ENCODE assay signal across 8 cellular contexts in the genomic region with DNA sequence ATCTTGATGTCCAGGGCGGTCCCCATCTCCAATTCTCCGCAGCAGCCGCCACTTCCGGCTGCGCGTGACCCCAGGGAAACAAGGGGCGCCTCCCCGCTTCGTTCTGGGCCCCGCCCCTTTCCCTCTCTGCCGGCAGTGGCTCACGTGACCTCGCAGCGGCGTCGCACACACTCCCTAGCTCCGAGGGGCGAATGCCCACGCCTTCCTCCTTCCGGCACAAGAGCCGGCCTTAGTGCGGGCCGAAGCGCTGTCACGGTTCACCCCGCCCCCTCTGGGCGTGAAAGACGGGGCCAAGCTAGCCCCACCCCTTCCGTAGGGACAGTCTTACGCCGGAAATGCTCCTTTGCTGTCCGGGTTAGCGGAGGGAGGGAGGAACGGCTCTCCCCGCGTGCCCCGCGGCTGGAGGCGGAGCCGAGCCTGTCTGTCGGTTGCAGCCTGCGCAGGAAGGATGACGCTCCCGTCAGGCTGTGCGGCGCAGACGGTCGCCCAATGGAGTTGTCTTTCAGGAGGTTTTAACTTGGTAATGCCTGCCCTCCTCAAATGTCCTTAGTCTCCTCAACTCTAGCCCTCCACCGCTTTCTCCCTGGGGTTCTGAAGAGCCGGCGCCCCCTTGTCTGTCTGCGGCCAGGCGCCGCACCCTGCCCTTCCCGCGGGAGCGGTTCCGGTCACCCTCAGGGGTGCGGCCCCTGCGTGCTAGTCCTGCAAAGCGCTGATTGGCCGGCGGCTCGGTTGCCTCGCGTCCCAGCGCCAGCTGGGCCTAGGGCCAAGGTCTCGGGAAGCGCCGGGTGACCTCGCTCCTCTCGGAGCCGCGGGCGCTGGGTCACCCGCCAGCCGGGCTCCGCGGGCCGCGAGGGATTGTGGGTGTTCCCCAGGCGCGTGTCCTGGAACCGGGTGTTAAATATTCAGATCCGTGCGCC. TPM values are rescaled to one million over a fixed set of nuclear protein-coding genes. Genes with fewer than 3 reads are reported as not detected.
DNase-seq lines count a peak whose midpoint lies in the region; ATAC-seq and TF ChIP-seq lines count a peak whose summit lies in the region.

Gene VPS26C (minus strand): TSS at position 66 of the 917 bp plus-strand sequence. CDS start 40 bp downstream, at position 26.

- TF ChIP-seq RAD21 in IMR-90 (IDR thresholded peaks at IDR 0.05; ENCODE audit: low read length): peak; percentile 16; the same call in 1 of the 2 replicates

- peak within 1 kb of the TSS; percentile 85 for H3K18ac ChIP-seq in IMR-90 (ENCODE audit: low read depth, low read length)

- peak within 1 kb of the TSS; percentile 87 for H2BK5ac ChIP-seq in IMR-90 (ENCODE audit: low read depth, low read length, poor library complexity, severe bottlenecking)

- H3K9ac ChIP-seq in IMR-90 (ENCODE audit: low read depth, low read length): peak within 1 kb of the TSS; percentile 97

- H2BK120ac ChIP-seq in IMR-90 (ENCODE audit: low read depth, low read length): peak within 1 kb of the TSS; percentile 89

- H3K9me3 ChIP-seq in IMR-90 (ENCODE audit: control insufficient read depth, insufficient read depth, low read length): no peaks in the 10 kb centered on the region

- TSS peak; percentile 73 for BruUV-seq in IMR-90 (replicated peaks; lab: Mats Ljungman, UMichigan)

- H3K9me1 ChIP-seq in IMR-90 (ENCODE audit: insufficient read depth, low read length): peaks cover 16% of the 10 kb centered on the region

- peak within 1 kb of the TSS; percentile 21 to 94 for H4K8ac ChIP-seq in IMR-90 (ENCODE audit: low read depth in 2 of 2, low read length in 2 of 2)

- H4K91ac ChIP-seq in IMR-90 (ENCODE audit: insufficient read depth, low read depth, low read length): peak within 1 kb of the TSS; percentile 95

- peaks cover 9 to 42% of the 10 kb centered on the region in 2 experiments; a peak in 3 of 4 replicates for H3K79me1 ChIP-seq in IMR-90 (ENCODE audit: low read depth in 1 of 2, low read length in 2 of 2)

- POLR2A ChIA-PET in IMR-90 (lab: Charles Lee; ENCODE audit: unreplicated experiment): interaction anchor here (0.6 to 1.3 kb wide), 2 partner anchors 64 to 196 kb away, joined by 3 read pairs; no protein-coding TSS in a partner anchor

- H2AFZ ChIP-seq in IMR-90 (replicated peaks; ENCODE audit: low read length, poor library complexity): peak within 1 kb of the TSS; percentile 93

- DNase-seq in DMS 273 (lab: John Stamatoyannopoulos, UW; ENCODE audit: unreplicated experiment) (peak; percentile 100), IMR-90 (peak; percentile 99), OCI-M1 (lab: John Stamatoyannopoulos, UW) (peak; percentile 100), activated T-cell treated with anti-CD3 and anti-CD28 coated beads for 24 hours (ENCODE audit: low read depth) (peak; percentile 99), epidermal melanocyte (ENCODE audit: insufficient read length, low spot score) (peak; percentile 75), middle frontal gyrus (ENCODE audit: extremely low spot score, low spot score) (peak; percentile 95)
- DNase-seq in stimulated activated CD8-positive, alpha-beta memory T cell treated with anti-CD3 and anti-CD28 coated beads, Interleukin-2, amount 100 ng/mL, for 48 hours (ENCODE audit: low read depth in 2 of 2): peak; percentile 97 to 98

- ATAC-seq in GM21528 (IDR thresholded peaks at IDR 0.05; ENCODE audit: low FRiP score, unreplicated experiment) (peak; percentile 93), IMR-90 (ENCODE audit: low read depth) (peak; percentile 93)

- peak within 1 kb of the TSS; percentile 97 for H3K4me2 ChIP-seq in IMR-90 (ENCODE audit: low read depth, low read length)

- in situ Hi-C loops in IMR-90 (cut with MboI; ENCODE audit: low sequenced_read_pairs): loop anchor here (25.0 kb wide), 1 partner anchor 195 kb away; no protein-coding TSS in a partner anchor

- CTCF ChIA-PET in IMR-90 (lab: Yijun Ruan, JAX): interaction anchor here (0.7 kb wide), 1 partner anchor 9 kb away, joined by 3 read pairs; no protein-coding TSS in a partner anchor

- TF ChIP-seq POLR2A in IMR-90 (IDR thresholded peaks at IDR 0.05; ENCODE audit: low read depth, low read length): peak; percentile 97

- H3K36me3 ChIP-seq in IMR-90 (ENCODE audit: control insufficient read depth, insufficient read depth, low read length): no peaks in the 10 kb centered on the region

- peak within 1 kb of the TSS; percentile 69 for H3K4me3 ChIP-seq in IMR-90 (ENCODE audit: insufficient read depth, low read depth, low read length)

- H2AK5ac ChIP-seq in IMR-90 (ENCODE audit: low read depth, low read length): peak within 1 kb of the TSS; percentile 62

- intact Hi-C loops in IMR-90 (cut with micrococcal nuclease): loop anchor here (1.0 to 5.0 kb wide), 2 partner anchors 99 to 195 kb away; partner anchors contain the start of gene DYRK1A

- H3K27ac ChIP-seq in IMR-90 (ENCODE audit: insufficient read depth, low read length): peak within 1 kb of the TSS; percentile 93

- peak within 1 kb of the TSS; percentile 94 for H3K14ac ChIP-seq in IMR-90 (replicated peaks; ENCODE audit: low read depth, low read length)

- peak within 1 kb of the TSS; percentile 82 for H2AK9ac ChIP-seq in IMR-90 (replicated peaks; ENCODE audit: low read depth, low read length, poor library complexity)

- peak within 1 kb of the TSS; percentile 89 for H4K5ac ChIP-seq in IMR-90 (ENCODE audit: low read depth, low read length)

- peak within 1 kb of the TSS; percentile 90 for H3K23ac ChIP-seq in IMR-90 (ENCODE audit: low read depth, low read length)

- dilution Hi-C loops in IMR-90 (cut with HindIII; ENCODE audit: low sequenced_read_pairs, unreplicated experiment): no loop called here

- WGBS in IMR-90 (ENCODE audit: extremely low coverage in 2 of 2, insufficient read length in 1 of 2), 2 experiments: 1% methylated on average over 22 of the region's 86 CpGs; no CpG with 5 or more reads in 1 of the 2 experiments

- H4K20me1 ChIP-seq in IMR-90 (ENCODE audit: insufficient read depth, low read length): peaks cover 8% of the 10 kb centered on the region

- TF ChIP-seq CTCF in IMR-90 (conservative IDR thresholded peaks at IDR 0.05; ENCODE audit: low read depth, low read length): 0 out of 2 replicates have a peak, but pooled peaks have one; percentile 2

- peaks cover 3% of the 10 kb centered on the region; the same call in 1 of the 2 replicates for H3K4me1 ChIP-seq in IMR-90 (ENCODE audit: control insufficient read depth, insufficient read depth, low read length)

- peak within 1 kb of the TSS; percentile 94 for H3K56ac ChIP-seq in IMR-90 (ENCODE audit: extremely low read depth, insufficient read depth, low read length)

- 0 out of 2 replicates have a peak within 1 kb of the TSS, but pooled peaks have one; percentile 40 for H2BK20ac ChIP-seq in IMR-90 (ENCODE audit: low read depth, low read length)

- H3K27me3 ChIP-seq in IMR-90 (ENCODE audit: control insufficient read depth, insufficient read depth, low read length): no peaks in the 10 kb centered on the region

- H2BK15ac ChIP-seq in IMR-90 (ENCODE audit: low read depth, low read length): peak within 1 kb of the TSS; percentile 67; the same call in 1 of the 3 replicates

- H3K4ac ChIP-seq in IMR-90 (ENCODE audit: low read depth, low read length): peak within 1 kb of the TSS; percentile 90

TF ChIP-seq in IMR-90, 13 proteins besides CTCF, POLR2A, EP300 and RAD21:
- TF ChIP-seq MXI1 (IDR thresholded peaks at IDR 0.05; ENCODE audit: borderline replicate concordance, low read depth, low read length) (peak; percentile 71), NFE2L2 (IDR thresholded peaks at IDR 0.05; ENCODE audit: low read depth, low read length) (no peak), MAZ (IDR thresholded peaks at IDR 0.05; ENCODE audit: borderline replicate concordance, low read depth, low read length) (peak; percentile 94; the same call in 1 of the 2 replicates), SMC3 (IDR thresholded peaks at IDR 0.05; ENCODE audit: low read depth, low read length) (no peak), RCOR1 (IDR thresholded peaks at IDR 0.05; ENCODE audit: insufficient replicate concordance, low read length) (peak; percentile 11), BHLHE40 (IDR thresholded peaks at IDR 0.05; ENCODE audit: low read depth, low read length) (peak; percentile 93)
- TF ChIP-seq, protein P1, sequence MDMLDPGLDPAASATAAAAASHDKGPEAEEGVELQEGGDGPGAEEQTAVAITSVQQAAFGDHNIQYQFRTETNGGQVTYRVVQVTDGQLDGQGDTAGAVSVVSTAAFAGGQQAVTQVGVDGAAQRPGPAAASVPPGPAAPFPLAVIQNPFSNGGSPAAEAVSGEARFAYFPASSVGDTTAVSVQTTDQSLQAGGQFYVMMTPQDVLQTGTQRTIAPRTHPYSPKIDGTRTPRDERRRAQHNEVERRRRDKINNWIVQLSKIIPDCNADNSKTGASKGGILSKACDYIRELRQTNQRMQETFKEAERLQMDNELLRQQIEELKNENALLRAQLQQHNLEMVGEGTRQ (IDR thresholded peaks at IDR 0.05; ENCODE audit: low read depth, low read length): peak; percentile 97
TF ChIP-seq in IMR-90: peak in this region for 5.

RNA-seq across cellular contexts. Expression of gene VPS26C, which starts in this region (rescaled TPM):
- total RNA-seq in IMR-90 (2012; rRNA removed): 30.0 and 36.6 TPM in 2 replicates
- 27.0 and 30.0 TPM in 2 replicates for polyA plus RNA-seq in IMR-90 (2012; rRNA removed)
- polyA plus RNA-seq in IMR-90 (2012; cell fraction: cytosol; rRNA removed): 16.3 and 24.0 TPM in 2 replicates
- polyA plus RNA-seq in IMR-90 (2012; cell fraction: nucleus; rRNA removed; ENCODE audit: low replicate concordance): 22.7 and 40.3 TPM in 2 replicates

Comparison
In these comparisons a context has a peak if more than half of its experiments do, and no peak if none do; other contexts are left out.
1. Peak in every context shown above with its lines: DNase-seq, ATAC-seq, H3K4me3 ChIP-seq and H3K27ac ChIP-seq.